Comparison of ENCODE assay signal across 18 cellular contexts in genomic region chr9:16221350-16221749, GRCh38.
DNase-seq lines count a peak whose midpoint lies in the region; ATAC-seq, FAIRE-seq and TF ChIP-seq lines count a peak whose summit lies in the region.
"Had no signal": no experiment of that assay in that cellular context is flagged by ENCODE, and none has a peak within 500 bp of the region (broad histone marks: within the 10 kb centered on the region; RNA-seq: fewer than 3 reads in every experiment).

No MANE protein-coding gene starts in this region.

- H3K9ac ChIP-seq in KMS-11: peak overlapping the region; percentile 7; the same call in 1 of the 2 replicates

- peak overlapping the region; percentile 15; the same call in 2 of the 3 replicates for H3K4me2 ChIP-seq in A549
- peak overlapping the region; percentile 78 for H3K4me2 ChIP-seq in KMS-11

- no peaks in the 10 kb centered on the region for H4K20me1 ChIP-seq in KMS-11 (ENCODE audit: insufficient read depth)

- H3K9me3 ChIP-seq in A549: peaks cover 10% of the 10 kb centered on the region; the same call in 1 of the 3 replicates
- H3K9me3 ChIP-seq: gastrocnemius medialis, right lobe of liver, SJCRH30 had no signal

- no peaks in the 10 kb centered on the region for H3K36me3 ChIP-seq in KMS-11 (ENCODE audit: insufficient read depth)
- H3K36me3 ChIP-seq: gastrocnemius medialis, MG63, right lobe of liver, SJCRH30 had no signal

- no peak overlapping the region for H3K27ac Mint-ChIP-seq in Calu3 (ENCODE audit: unreplicated experiment)
- H3K27ac Mint-ChIP-seq: memory B cell, type B pancreatic cell had no signal

- no peak for TF ChIP-seq POLR2A in A549 (IDR thresholded peaks at IDR 0.05; ENCODE audit: low read length)

- POLR2A ChIA-PET in A549 (lab: Yijun Ruan, JAX): no interaction called here

- peak overlapping the region; percentile 42 for H2AFZ ChIP-seq in KMS-11 (ENCODE audit: low read depth)

- no peak for TF ChIP-seq RAD21 in A549 (conservative IDR thresholded peaks at IDR 0.05 in 1 of 2, IDR thresholded peaks at IDR 0.05 in 1 of 2)

- no peak for FAIRE-seq in A549 (lab: Jason Lieb, UNC)

- H3K4me1 ChIP-seq in A549 (peaks cover 36% of the 10 kb centered on the region), KMS-11 (ENCODE audit: low read depth, poor library complexity, severe bottlenecking) (peaks cover 45% of the 10 kb centered on the region)
- H3K4me1 ChIP-seq: gastrocnemius medialis, right lobe of liver, SJCRH30 had no signal

- TF ChIP-seq EP300 in A549 (IDR thresholded peaks at IDR 0.05): no peak

- 84% methylated on average over 5 of the region's 5 CpGs for whole genome bisulfite sequencing in A549 (ENCODE audit: missing lambda C conversion rate)

- H3K4me1 Mint-ChIP-seq in Calu3 (ENCODE audit: low read depth, unreplicated experiment): no peaks in the 10 kb centered on the region
- H3K4me1 Mint-ChIP-seq: memory B cell had no signal

- no peak overlapping the region for H3K4me3 Mint-ChIP-seq in Calu3 (ENCODE audit: low read depth, unreplicated experiment)
- H3K4me3 Mint-ChIP-seq: activated T-cell treated with anti-CD3 and anti-CD28 coated beads, Interleukin-2, amount 50 U/mL, for 4 hours; memory B cell; type B pancreatic cell had no signal

- no peaks in the 10 kb centered on the region for H3K36me3 Mint-ChIP-seq in Calu3 (ENCODE audit: insufficient read depth, unreplicated experiment)
- H3K36me3 Mint-ChIP-seq: memory B cell had no signal

- BruUV-seq in Calu3 (replicated peaks; lab: Mats Ljungman, UMichigan): no TSS peak

- ATAC-seq in A549 (no peak), GM18867 (IDR thresholded peaks at IDR 0.05; ENCODE audit: unreplicated experiment) (peak; percentile 41), left cardiac atrium (peak in 1 of 2 donors; percentile 14), GM21390 (IDR thresholded peaks at IDR 0.05; ENCODE audit: unreplicated experiment) (no peak)
- ATAC-seq: activated T-cell treated with anti-CD3 and anti-CD28 coated beads, Interleukin-2, amount 50 U/mL, for 4 hours; right lobe of liver had no signal

- intact Hi-C loops in left cardiac atrium (cut with DNase I) (no loop called here), Calu3 (cut with micrococcal nuclease; ENCODE audit: unreplicated experiment) (no loop called here)

- CTCF ChIA-PET in A549 (lab: Yijun Ruan, JAX): interaction anchor here (1.1 kb wide), 1 partner anchor 18 kb away, joined by 3 read pairs; no protein-coding TSS in a partner anchor
- CTCF ChIA-PET in Calu3 (lab: Charles Lee): no interaction called here

- H3K27ac ChIP-seq in A549 (peak overlapping the region; percentile 20 to 61; a peak in 5 of 6 replicates), KMS-11 (peak overlapping the region; percentile 45; the same call in 1 of the 2 replicates)
- H3K27ac ChIP-seq: gastrocnemius medialis, right lobe of liver, SJCRH30 had no signal

- H3K9me3 Mint-ChIP-seq in Calu3 (ENCODE audit: low read depth, unreplicated experiment): no peaks in the 10 kb centered on the region
- H3K9me3 Mint-ChIP-seq: activated T-cell treated with anti-CD3 and anti-CD28 coated beads, Interleukin-2, amount 50 U/mL, for 4 hours; type B pancreatic cell had no signal

- H3K79me2 ChIP-seq in KMS-11 (ENCODE audit: insufficient read depth, low read depth): no peaks in the 10 kb centered on the region

- H3K27me3 ChIP-seq in KMS-11 (ENCODE audit: insufficient read depth, low read depth): no peaks in the 10 kb centered on the region
- H3K27me3 ChIP-seq: gastrocnemius medialis, MG63, right lobe of liver, SJCRH30 had no signal

- TF ChIP-seq CTCF in A549 (IDR thresholded peaks at IDR 0.05): no peak
- TF ChIP-seq CTCF in KMS-11 (conservative IDR thresholded peaks at IDR 0.05; ENCODE audit: low read depth, low read length): no peak
- no peak for TF ChIP-seq CTCF in Calu3 (IDR thresholded peaks at IDR 0.05; ENCODE audit: unreplicated experiment)

- no peak for DNase-seq in A549 (ENCODE audit: low read depth in 1 of 2, low spot score in 1 of 2)
- peak; percentile 58 for DNase-seq in left cardiac atrium
- DNase-seq in NCI-H2107 treated with DMSO at 0.1 percent for 48 hours (lab: John Stamatoyannopoulos, UW; ENCODE audit: unreplicated experiment): no peak
- no peak for DNase-seq in Calu3
- no peak for DNase-seq in stimulated activated CD4-positive, alpha-beta T cell treated with anti-CD3 and anti-CD28 coated beads, Interleukin-4, amount 100 ng/mL, for 4 hours
- DNase-seq: activated T-cell treated with anti-CD3 and anti-CD28 coated beads, Interleukin-2, amount 50 U/mL, for 4 hours; central memory CD4-positive, alpha-beta T cell; MG63; NCI-H2107; right lobe of liver; stimulated activated CD4-positive, alpha-beta T cell treated with anti-CD3 and anti-CD28 coated beads, Interleukin-4, amount 100 ng/mL, for 1 hour had no signal

- H3K4me3 ChIP-seq in A549 (no peak overlapping the region), KMS-11 (IDR thresholded peaks at IDR 0.05; ENCODE audit: insufficient read depth, low read depth, low read length) (no peak overlapping the region)
- H3K4me3 ChIP-seq: gastrocnemius medialis, MG63, right lobe of liver, SJCRH30 had no signal

- H3K27me3 Mint-ChIP-seq in Calu3 (ENCODE audit: unreplicated experiment): no peaks in the 10 kb centered on the region
- H3K27me3 Mint-ChIP-seq: memory B cell, type B pancreatic cell had no signal

TF ChIP-seq in A549, 52 proteins besides CTCF, POLR2A, EP300 and RAD21:
- TF ChIP-seq GATA3 (IDR thresholded peaks at IDR 0.05; ENCODE audit: borderline replicate concordance) (no peak), E2F6 (IDR thresholded peaks at IDR 0.05; ENCODE audit: borderline replicate concordance, low read depth) (no peak), NPAS2 (CRISPR knock-in tag; IDR thresholded peaks at IDR 0.05; ENCODE audit: borderline replicate concordance) (no peak), ZSCAN20 (CRISPR knock-in tag; IDR thresholded peaks at IDR 0.05) (no peak)
- TF ChIP-seq, protein P1, sequence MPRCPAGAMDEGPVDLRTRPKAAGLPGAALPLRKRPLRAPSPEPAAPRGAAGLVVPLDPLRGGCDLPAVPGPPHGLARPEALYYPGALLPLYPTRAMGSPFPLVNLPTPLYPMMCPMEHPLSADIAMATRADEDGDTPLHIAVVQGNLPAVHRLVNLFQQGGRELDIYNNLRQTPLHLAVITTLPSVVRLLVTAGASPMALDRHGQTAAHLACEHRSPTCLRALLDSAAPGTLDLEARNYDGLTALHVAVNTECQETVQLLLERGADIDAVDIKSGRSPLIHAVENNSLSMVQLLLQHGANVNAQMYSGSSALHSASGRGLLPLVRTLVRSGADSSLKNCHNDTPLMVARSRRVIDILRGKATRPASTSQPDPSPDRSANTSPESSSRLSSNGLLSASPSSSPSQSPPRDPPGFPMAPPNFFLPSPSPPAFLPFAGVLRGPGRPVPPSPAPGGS (IDR thresholded peaks at IDR 0.05): no peak
